15 cellular contexts compared by ENCODE assay signal in the genomic region with DNA sequence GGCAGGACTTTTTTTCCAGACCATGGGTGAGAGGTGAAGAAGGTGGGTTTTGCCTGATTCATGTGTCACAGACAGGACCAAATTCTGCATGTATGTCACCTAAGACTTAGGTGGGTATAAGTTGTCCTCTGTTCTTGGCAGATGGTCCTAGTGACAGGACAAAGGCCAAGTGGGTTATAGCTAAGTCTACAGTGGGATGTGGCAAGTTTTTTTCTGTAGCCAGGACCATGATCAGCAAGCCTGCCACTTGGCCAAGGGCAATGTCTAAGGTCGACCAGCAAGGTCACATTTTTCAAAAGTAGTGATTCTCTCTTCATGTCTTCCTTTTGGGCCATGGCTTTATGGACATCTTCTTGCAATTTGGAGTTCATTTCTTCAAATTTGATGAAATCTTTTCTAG.
"Had no signal": no experiment of that assay in that cellular context is flagged by ENCODE, and none has a peak within 500 bp of the region (broad histone marks: within the 10 kb centered on the region; RNA-seq: fewer than 3 reads in every experiment).

No MANE protein-coding gene starts in this region.

- FAIRE-seq: astrocyte had no signal

- H3K27ac ChIP-seq: foreskin keratinocyte, psoas muscle, spleen, suprapubic skin, upper lobe of left lung, VCaP had no signal

- H3K4me1 Mint-ChIP-seq: nephron progenitor cell had no signal

- H3K27me3 ChIP-seq: foreskin keratinocyte, spleen, suprapubic skin, upper lobe of left lung had no signal

- H3K4me1 ChIP-seq: foreskin keratinocyte, psoas muscle, suprapubic skin, upper lobe of left lung had no signal

- ATAC-seq: foreskin keratinocyte, left cardiac atrium, psoas muscle, sciatic nerve had no signal

- H3K4me3 Mint-ChIP-seq: activated naive CD8-positive, alpha-beta T cell treated with anti-CD3 and anti-CD28 coated beads, Interleukin-2, amount 10 ng/mL, durations not matched to agents 7 days and 5 days; nephron progenitor cell had no signal

- H3K27ac Mint-ChIP-seq: activated naive CD8-positive, alpha-beta T cell treated with anti-CD3 and anti-CD28 coated beads, Interleukin-2, amount 10 ng/mL, durations not matched to agents 7 days and 5 days; nephron progenitor cell had no signal

- H3K27me3 Mint-ChIP-seq: activated naive CD8-positive, alpha-beta T cell treated with anti-CD3 and anti-CD28 coated beads, Interleukin-2, amount 10 ng/mL, durations not matched to agents 7 days and 5 days had no signal

- DNase-seq: activated CD4-positive, alpha-beta T cell treated with anti-CD3 and anti-CD28 coated beads for 48 hours; activated naive CD8-positive, alpha-beta T cell treated with anti-CD3 and anti-CD28 coated beads, Interleukin-2, amount 10 ng/mL, durations not matched to agents 7 days and 5 days; foreskin keratinocyte; head of caudate nucleus; left cardiac atrium; nephron progenitor cell; spleen; stimulated activated CD4-positive, alpha-beta T cell treated with anti-CD3 and anti-CD28 coated beads, Interleukin-1b, Interleukin-23, amount 100 ng/mL, for 48 hours; stimulated activated naive CD4-positive, alpha-beta T cell treated with Interleukin-2 at 50 U/mL for 16 hours had no signal

- H3K4me3 ChIP-seq: psoas muscle, spleen, suprapubic skin, upper lobe of left lung had no signal
